In the genomic region with DNA sequence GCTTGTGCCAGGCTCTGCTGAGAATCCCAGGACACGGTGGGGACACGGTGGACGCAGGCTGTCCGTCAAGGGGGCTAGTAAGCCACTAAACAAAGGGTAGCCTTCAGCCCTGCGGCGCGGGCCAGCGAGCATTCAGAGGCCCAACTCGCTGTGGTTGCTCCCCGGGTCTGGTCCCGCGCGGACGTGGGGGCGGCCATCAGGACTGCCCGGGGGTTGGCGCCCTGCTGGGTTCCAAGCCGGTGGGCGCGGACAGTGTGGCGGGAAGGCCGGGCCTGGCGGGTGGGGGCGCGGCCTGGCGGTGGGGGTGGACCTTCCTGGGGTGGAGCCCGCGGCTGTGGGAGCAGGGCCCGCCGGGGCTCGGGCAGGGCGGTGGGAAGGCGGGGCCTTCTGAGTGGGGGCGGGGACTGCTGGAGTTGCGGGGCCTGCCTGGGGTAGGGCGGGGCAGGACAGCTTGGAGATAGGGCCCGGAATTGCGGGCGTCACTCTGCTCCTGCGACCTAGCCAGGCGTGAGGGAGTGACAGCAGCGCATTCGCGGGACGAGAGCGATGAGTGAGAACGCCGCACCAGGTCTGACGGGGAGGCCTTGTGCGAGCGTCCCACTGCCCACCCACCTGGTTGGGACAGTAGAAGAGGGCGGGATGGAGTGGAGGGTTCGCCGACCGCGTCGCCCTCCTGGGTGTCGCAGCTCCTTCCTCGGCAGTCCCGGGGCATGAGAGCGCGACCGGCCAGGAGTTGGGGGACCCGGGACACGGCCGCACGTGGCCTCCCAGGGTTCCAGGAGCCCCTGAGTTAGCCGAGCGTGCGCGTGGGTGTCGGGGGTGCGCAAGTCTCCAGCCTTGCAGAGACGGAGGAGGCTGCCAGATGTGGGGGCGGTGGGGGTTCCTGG, we compare ENCODE assay signal across 8 cellular contexts. TPM values are rescaled to one million over a fixed set of nuclear protein-coding genes. Genes with fewer than 3 reads are reported as not detected.
A peak's percentile ranks its signal among the peaks of the same experiment; 100 is the strongest.
DNase-seq lines count a peak whose midpoint lies in the region; ATAC-seq and TF ChIP-seq lines count a peak whose summit lies in the region.

A gene with protein sequence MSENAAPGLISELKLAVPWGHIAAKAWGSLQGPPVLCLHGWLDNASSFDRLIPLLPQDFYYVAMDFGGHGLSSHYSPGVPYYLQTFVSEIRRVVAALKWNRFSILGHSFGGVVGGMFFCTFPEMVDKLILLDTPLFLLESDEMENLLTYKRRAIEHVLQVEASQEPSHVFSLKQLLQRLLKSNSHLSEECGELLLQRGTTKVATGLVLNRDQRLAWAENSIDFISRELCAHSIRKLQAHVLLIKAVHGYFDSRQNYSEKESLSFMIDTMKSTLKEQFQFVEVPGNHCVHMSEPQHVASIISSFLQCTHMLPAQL (plus strand): TSS at position 482 of the 887 bp plus-strand sequence. CDS start 65 bp downstream, at position 547.

- no peaks in the 10 kb centered on the region for H3K79me2 ChIP-seq in mammary epithelial cell (ENCODE audit: insufficient read depth, low read length)
- no peaks in the 10 kb centered on the region for H3K79me2 ChIP-seq in smooth muscle cell (ENCODE audit: low read depth)
- H3K79me2 ChIP-seq in MM.1S (ENCODE audit: low read length), result no peaks in the 10 kb centered on the region

- peaks cover 9% of the 10 kb centered on the region for H3K36me3 Mint-ChIP-seq in WTC11

- POLR2A ChIA-PET in WTC11 (lab: Charles Lee), result interaction anchor here (0.6 kb wide), 1 partner anchor 248 kb away, joined by 3 read pairs; no protein-coding TSS in a partner anchor

- CTCF ChIA-PET in WTC11 (lab: Charles Lee) (interaction anchor here (0.6 to 1.9 kb wide), 7 partner anchors 12 to 110 kb away, joined by 3 to 11 read pairs (median 5); no protein-coding TSS in a partner anchor), mammary epithelial cell (lab: Charles Lee; ENCODE audit: low non-redundant PET) (no interaction called here)

- peak within 1 kb of the TSS; percentile 85 for H3K4me3 Mint-ChIP-seq in WTC11

- in situ Hi-C loops in mammary epithelial cell (cut with MboI; ENCODE audit: low sequenced_read_pairs in 2 of 2), result no loop called here

- TF ChIP-seq CTCF in WTC11 (IDR thresholded peaks at IDR 0.05), result no peak
- TF ChIP-seq CTCF in mammary epithelial cell (conservative IDR thresholded peaks at IDR 0.05 in 1 of 2, IDR thresholded peaks at IDR 0.05 in 1 of 2; ENCODE audit: extremely low read depth in 1 of 2, insufficient read depth in 1 of 2, low read depth in 1 of 2, low read length in 2 of 2), result no peak
- no peak for TF ChIP-seq CTCF in smooth muscle cell (IDR thresholded peaks at IDR 0.05; ENCODE audit: borderline replicate concordance, insufficient read depth, poor library complexity, severe bottlenecking)
- TF ChIP-seq CTCF in MM.1S (IDR thresholded peaks at IDR 0.05; ENCODE audit: low read length), result no peak

- H3K4me3 ChIP-seq in mammary epithelial cell (replicated peaks in 1 of 3; ENCODE audit: insufficient read depth in 1 of 3, low read depth in 2 of 3, low read length in 3 of 3) (peak within 1 kb of the TSS; percentile 17 to 53 (median 48)), smooth muscle cell (peak within 1 kb of the TSS; percentile 60), MM.1S (ENCODE audit: low read length) (no peak within 1 kb of the TSS)

- no TSS peak for BruUV-seq in mammary epithelial cell (replicated peaks; lab: Mats Ljungman, UMichigan)

- peak within 1 kb of the TSS; percentile 85 for H2AFZ ChIP-seq in mammary epithelial cell (ENCODE audit: low read depth, low read length)
- H2AFZ ChIP-seq in smooth muscle cell (ENCODE audit: low read depth), result peak within 1 kb of the TSS; percentile 23
- H2AFZ ChIP-seq in MM.1S (ENCODE audit: low read length), result no peak within 1 kb of the TSS

- intact Hi-C loops in mammary epithelial cell (cut with micrococcal nuclease), result loop anchor here (2.0 kb wide), 2 partner anchors 21 to 807 kb away; no protein-coding TSS in a partner anchor

- 100% methylated on average over 2 of the region's 75 CpGs for WGBS in mammary epithelial cell (ENCODE audit: low coverage, missing lambda C conversion rate)
- WGBS in smooth muscle cell (ENCODE audit: low lambda C conversion rate), result 8% methylated on average over 75 of the region's 75 CpGs

- H4K20me1 ChIP-seq in mammary epithelial cell (ENCODE audit: insufficient read depth, low read length), result no peaks in the 10 kb centered on the region
- no peaks in the 10 kb centered on the region for H4K20me1 ChIP-seq in smooth muscle cell (ENCODE audit: low read depth)
- H4K20me1 ChIP-seq in MM.1S (ENCODE audit: insufficient read depth, low read length), result peaks cover 16% of the 10 kb centered on the region

- H3K4me1 Mint-ChIP-seq in WTC11, result peaks cover 20% of the 10 kb centered on the region

- H3K9ac ChIP-seq in mammary epithelial cell (ENCODE audit: insufficient read depth, low read length), result no peak within 1 kb of the TSS
- peak within 1 kb of the TSS; percentile 16 for H3K9ac ChIP-seq in smooth muscle cell (ENCODE audit: low read depth)
- H3K9ac ChIP-seq in MM.1S (ENCODE audit: low read length), result no peak within 1 kb of the TSS

- H3K27me3 Mint-ChIP-seq in WTC11 (ENCODE audit: low read depth), result peaks cover 52% of the 10 kb centered on the region

- no peaks in the 10 kb centered on the region for H3K9me2 ChIP-seq in MM.1S (replicated peaks; ENCODE audit: insufficient read depth, low read length)

- H3K27me3 ChIP-seq in mammary epithelial cell (ENCODE audit: insufficient read depth, low read length) (no peaks in the 10 kb centered on the region), smooth muscle cell (ENCODE audit: low read depth) (no peaks in the 10 kb centered on the region), MM.1S (replicated peaks; ENCODE audit: insufficient read depth, low read length) (peaks cover 48% of the 10 kb centered on the region)

- H3K4me1 ChIP-seq in mammary epithelial cell (ENCODE audit: insufficient read depth, low read length) (peaks cover 3% of the 10 kb centered on the region), smooth muscle cell (ENCODE audit: low read depth) (no peaks in the 10 kb centered on the region), MM.1S (ENCODE audit: low read length) (peaks cover 12% of the 10 kb centered on the region)

- H3K9me3 ChIP-seq in mammary epithelial cell (replicated peaks; ENCODE audit: insufficient read depth, low read length), result no peaks in the 10 kb centered on the region
- H3K9me3 ChIP-seq in smooth muscle cell (replicated peaks; ENCODE audit: low read depth), result no peaks in the 10 kb centered on the region
- H3K9me3 ChIP-seq in MM.1S (replicated peaks; ENCODE audit: insufficient read depth, low read length), result no peaks in the 10 kb centered on the region

- H3K36me3 ChIP-seq in mammary epithelial cell (ENCODE audit: insufficient read depth, low read length) (no peaks in the 10 kb centered on the region), smooth muscle cell (ENCODE audit: low read depth) (no peaks in the 10 kb centered on the region), MM.1S (replicated peaks; ENCODE audit: insufficient read depth, low read length) (no peaks in the 10 kb centered on the region)

- peak within 1 kb of the TSS; percentile 83 for H3K4me2 ChIP-seq in mammary epithelial cell (ENCODE audit: insufficient read depth, low read depth, low read length)
- peak within 1 kb of the TSS; percentile 92 for H3K4me2 ChIP-seq in smooth muscle cell
- no peak within 1 kb of the TSS for H3K4me2 ChIP-seq in MM.1S (ENCODE audit: low read depth, low read length)

- DNase-seq in CMK (ENCODE audit: low read depth), result peak; percentile 71
- peak; percentile 40 for DNase-seq in NCI-H1092 treated with DMSO at 0.1 percent for 48 hours (lab: John Stamatoyannopoulos, UW)
- DNase-seq in WTC11 (ENCODE audit: low spot score), result peak; percentile 97
- peak; percentile 47 for DNase-seq in mammary epithelial cell
- peak; percentile 95 for DNase-seq in iPS-NIHi7 (ENCODE audit: extremely low spot score)
- peak; percentile 93 for DNase-seq in smooth muscle cell (lab: John Stamatoyannopoulos, UW; ENCODE audit: unreplicated experiment)
- no peak for DNase-seq in MM.1S

- dilution Hi-C loops in mammary epithelial cell (cut with HindIII; ENCODE audit: low sequenced_read_pairs), result no loop called here

- peaks cover 13% of the 10 kb centered on the region for H3K9me3 Mint-ChIP-seq in WTC11

- H3K27ac ChIP-seq in mammary epithelial cell (ENCODE audit: insufficient read depth, low read depth, low read length), result no peak within 1 kb of the TSS
- no peak within 1 kb of the TSS for H3K27ac ChIP-seq in smooth muscle cell (ENCODE audit: low read depth)
- no peak within 1 kb of the TSS for H3K27ac ChIP-seq in MM.1S (ENCODE audit: low read length)

- H3K27ac Mint-ChIP-seq in WTC11, result no peak within 1 kb of the TSS

- H3F3A ChIP-seq in smooth muscle cell (ENCODE audit: low read depth) (no peaks in the 10 kb centered on the region), MM.1S (ENCODE audit: insufficient read depth, low read length) (peaks cover 10% of the 10 kb centered on the region)

- ATAC-seq in GM21825 (IDR thresholded peaks at IDR 0.05; ENCODE audit: unreplicated experiment) (peak; percentile 55), WTC11 (peak; percentile 97)

TF ChIP-seq in WTC11, 78 proteins besides CTCF, POLR2A, EP300 and RAD21 (continues in another document):
- peak; percentile 61 for TF ChIP-seq FOXK1 (CRISPR knock-in tag; IDR thresholded peaks at IDR 0.05)
- TF ChIP-seq IRF2 (CRISPR knock-in tag; IDR thresholded peaks at IDR 0.05; ENCODE audit: borderline replicate concordance, low read depth), result peak; percentile 65; the same call in 1 of the 2 replicates
- TF ChIP-seq ELF4 (CRISPR knock-in tag; IDR thresholded peaks at IDR 0.05; ENCODE audit: low read depth), result no peak

RNA-seq across cellular contexts. Expression of the gene that starts here (rescaled TPM):
- total RNA-seq in WTC11 (2021) (0.37 to 1.1 TPM (median 0.92 TPM) in 3 replicates), mammary epithelial cell (1 to 10 TPM; 1.7 to 2.3 TPM), smooth muscle cell (1.3 and 5.3 TPM in 2 replicates)
- polyA plus RNA-seq in mammary epithelial cell (1.4 TPM), smooth muscle cell (4.6 and 7.7 TPM in 2 replicates)
- not detected for polyA minus RNA-seq in mammary epithelial cell
